ENCODE assay signal across 8 cellular contexts in genomic region chr5:141558150-141558549, GRCh38.
DNase-seq lines count a peak whose midpoint lies in the region; ATAC-seq and TF ChIP-seq lines count a peak whose summit lies in the region.

No MANE protein-coding gene starts in this region.

- no peaks in the 10 kb centered on the region for H3K27me3 Mint-ChIP-seq in neural progenitor cell (ENCODE audit: insufficient read depth, low read depth)

- no peak overlapping the region for H3K9ac ChIP-seq in neural progenitor cell

- H3K4me3 ChIP-seq in coronary artery (peak overlapping the region; percentile 33), neural progenitor cell (no peak overlapping the region)

- DNase-seq in EH (ENCODE audit: low read depth) (peak; percentile 8), KBM-7 (peak; percentile 32), coronary artery (ENCODE audit: low spot score) (no peak), neural progenitor cell (ENCODE audit: low spot score) (no peak), GM20000 (ENCODE audit: low spot score) (no peak), GM10266 (ENCODE audit: extremely low spot score) (no peak)

- no peaks in the 10 kb centered on the region for H3K27me3 ChIP-seq in neural progenitor cell

- H3K9me3 ChIP-seq in neural progenitor cell (ENCODE audit: low read depth): no peaks in the 10 kb centered on the region

- H3K4me1 Mint-ChIP-seq in neural progenitor cell: peaks cover 21% of the 10 kb centered on the region

- no peaks in the 10 kb centered on the region for H4K20me1 ChIP-seq in neural progenitor cell (ENCODE audit: low read depth)

- H3K27ac Mint-ChIP-seq in neural progenitor cell: peak overlapping the region; percentile 96

- peaks cover 9% of the 10 kb centered on the region for H3K4me1 ChIP-seq in neural progenitor cell

- H3K79me2 ChIP-seq in neural progenitor cell (ENCODE audit: low read depth): no peaks in the 10 kb centered on the region

- H3F3A ChIP-seq in neural progenitor cell (ENCODE audit: low read depth): peaks cover 27% of the 10 kb centered on the region

- H3K36me3 ChIP-seq in neural progenitor cell: peaks cover 5% of the 10 kb centered on the region

- peak overlapping the region; percentile 97 for H2AFZ ChIP-seq in neural progenitor cell (replicated peaks)

- H3K27ac ChIP-seq in coronary artery (peak overlapping the region; percentile 77 to 82), neural progenitor cell (no peak overlapping the region)

- in situ Hi-C loops in KBM-7 (cut with MboI; ENCODE audit: low pct_unique_long_range_greater_than_20kb, low sequenced_read_pairs): loop anchor here (25.0 kb wide), 2 partner anchors 196 to 346 kb away; partner anchors contain the start of genes PCDHB12, PCDHB13, PCDHB14 and PCDHGA4

- H3K4me3 Mint-ChIP-seq in neural progenitor cell: no peak overlapping the region

- TF ChIP-seq CTCF in coronary artery (IDR thresholded peaks at IDR 0.05): no peak
- TF ChIP-seq CTCF in neural progenitor cell (IDR thresholded peaks at IDR 0.05): no peak
- TF ChIP-seq CTCF in GM20000 (IDR thresholded peaks at IDR 0.05; ENCODE audit: extremely low read depth, missing control alignments): no peak
- no peak for TF ChIP-seq CTCF in GM10266 (IDR thresholded peaks at IDR 0.05; ENCODE audit: control insufficient read depth, insufficient read depth, low read depth, missing control alignments)

- peaks cover 54% of the 10 kb centered on the region for H3K36me3 Mint-ChIP-seq in neural progenitor cell

- no peak for ATAC-seq in GM21723 (IDR thresholded peaks at IDR 0.05; ENCODE audit: unreplicated experiment)
- ATAC-seq in GM21360 (IDR thresholded peaks at IDR 0.05; ENCODE audit: unreplicated experiment): no peak

- H3K4me2 ChIP-seq in neural progenitor cell: no peak overlapping the region

- H3K9me3 Mint-ChIP-seq in neural progenitor cell: peaks cover 21% of the 10 kb centered on the region

Comparison
In these comparisons a context has a peak if more than half of its experiments do, and no peak if none do; other contexts are left out.
1. DNase-seq: peak in EH (single experiment) and KBM-7 (single experiment); none in coronary artery (single experiment), neural progenitor cell (single experiment), GM20000 (single experiment) and GM10266 (single experiment).